ENCODE assay signal across 20 cellular contexts in genomic region chr7:4214501-4215155, GRCh38.
"Had no signal": no experiment of that assay in that cellular context is flagged by ENCODE, and none has a peak within 500 bp of the region (broad histone marks: within the 10 kb centered on the region; RNA-seq: fewer than 3 reads in every experiment).

No MANE protein-coding gene starts in this region.

- H3K27ac Mint-ChIP-seq: immature natural killer cell, mesothelial cell of epicardium had no signal

- H3K9me3 Mint-ChIP-seq: immature natural killer cell had no signal

- H3K36me3 ChIP-seq: esophagus muscularis mucosa, heart left ventricle, left lung, lower lobe of right lung had no signal

- H2AFZ ChIP-seq: hepatocyte had no signal

- H3K4me2 ChIP-seq: hepatocyte had no signal

- H3K4me3 ChIP-seq: coronary artery, dorsolateral prefrontal cortex, esophagus muscularis mucosa, gastroesophageal sphincter, heart left ventricle, hepatocyte, left lung, lower lobe of right lung, mucosa of descending colon had no signal

- H3K4me1 Mint-ChIP-seq: immature natural killer cell had no signal

- ATAC-seq: foreskin keratinocyte, gastroesophageal sphincter, left cardiac atrium, left lung, left ventricle myocardium superior, mucosa of descending colon had no signal

- H3K4me3 Mint-ChIP-seq: immature natural killer cell, mesothelial cell of epicardium had no signal

- H3K36me3 Mint-ChIP-seq: immature natural killer cell had no signal

- H3K9me3 ChIP-seq: esophagus muscularis mucosa, gastroesophageal sphincter, heart left ventricle, left lung, lower lobe of right lung, mucosa of descending colon had no signal

- DNase-seq: dermis blood vessel endothelial cell; dorsolateral prefrontal cortex; effector CD4-positive, alpha-beta T cell; effector memory CD4-positive, alpha-beta T cell; foreskin keratinocyte; heart left ventricle; hypothalamus; immature natural killer cell; islet precursor cell; left cardiac atrium; left ventricle myocardium superior; lower lobe of right lung; mesenchymal stem cell; mucosa of descending colon had no signal

- H3K27me3 ChIP-seq: dorsolateral prefrontal cortex, esophagus muscularis mucosa, foreskin keratinocyte, gastroesophageal sphincter, heart left ventricle, hepatocyte, left lung had no signal

- H3K27ac ChIP-seq: coronary artery, dorsolateral prefrontal cortex, esophagus muscularis mucosa, foreskin keratinocyte, gastroesophageal sphincter, heart left ventricle, hepatocyte, left lung, lower lobe of right lung had no signal

- H3K4me1 ChIP-seq: esophagus muscularis mucosa, foreskin keratinocyte, gastroesophageal sphincter, heart left ventricle, left lung, lower lobe of right lung had no signal
